ENCODE assay signal across 31 cellular contexts in genomic region chr9:37792122-37792521, GRCh38. TPM values are rescaled to one million over a fixed set of nuclear protein-coding genes. Genes with fewer than 3 reads are reported as not detected.
DNase-seq lines count a peak whose midpoint lies in the region; ATAC-seq and TF ChIP-seq lines count a peak whose summit lies in the region.
"Had no signal": no experiment of that assay in that cellular context is flagged by ENCODE, and none has a peak within 500 bp of the region (broad histone marks: within the 10 kb centered on the region; RNA-seq: fewer than 3 reads in every experiment).

No MANE protein-coding gene starts in this region.

- TF ChIP-seq RAD21 in SK-N-SH (IDR thresholded peaks at IDR 0.05; ENCODE audit: low read length) = no peak

- POLR2A ChIA-PET in SK-N-SH (lab: Yijun Ruan, JAX) = interaction anchor here (1.0 kb wide), 1 partner anchor 9 kb away, joined by 4 read pairs; the partner anchor contains the start of gene DCAF10

- H3K9ac ChIP-seq in SK-N-MC (ENCODE audit: insufficient read length) = peak overlapping the region; percentile 30
- H3K9ac ChIP-seq in SK-N-SH = no peak overlapping the region
- H3K9ac ChIP-seq: BLaER1; BLaER1 treated with 17β-estradiol and CSF1 and Interleukin-3, amounts not matched to agents 10 nM and 100 nM had no signal

- no peak overlapping the region for H3K4me2 ChIP-seq in SK-N-SH
- H3K4me2 ChIP-seq in hepatocyte = no peak overlapping the region
- H3K4me2 ChIP-seq: A549; BLaER1; BLaER1 treated with 17β-estradiol and CSF1 and Interleukin-3, amounts not matched to agents 10 nM and 100 nM had no signal

- no peak for TF ChIP-seq EP300 in SK-N-SH (IDR thresholded peaks at IDR 0.05; ENCODE audit: borderline replicate concordance in 1 of 2, low read depth in 1 of 2, low read length in 1 of 2)

- WGBS in SK-N-SH (ENCODE audit: low lambda C conversion rate) = 39% methylated on average over 5 of the region's 5 CpGs
- 70% methylated on average over 5 of the region's 5 CpGs for WGBS in hepatocyte (ENCODE audit: low lambda C conversion rate, missing lambda C conversion rate)

- H3K4me1 ChIP-seq in SK-N-SH (ENCODE audit: control insufficient read depth in 1 of 2, insufficient read depth in 2 of 2, low read depth in 1 of 2, low read length in 1 of 2) (peaks cover 0 to 2% of the 10 kb centered on the region in 2 experiments; a peak in 1 of 4 replicates), hepatocyte (ENCODE audit: insufficient read depth) (no peaks in the 10 kb centered on the region), foreskin keratinocyte (no peaks in the 10 kb centered on the region)
- H3K4me1 ChIP-seq: A549, BE2C, BLaER1, Caco-2 had no signal

- no peaks in the 10 kb centered on the region for H3F3A ChIP-seq in SK-N-SH (replicated peaks; ENCODE audit: insufficient read depth)

- H3K27ac ChIP-seq in SK-N-MC (no peak overlapping the region), SK-N-SH (ENCODE audit: low read depth in 2 of 2, low read length in 1 of 2) (peak overlapping the region in 1 of 2 experiments; percentile 19; a peak in 1 of 4 replicates), hepatocyte (no peak overlapping the region), foreskin keratinocyte (no peak overlapping the region)
- H3K27ac ChIP-seq: 22Rv1; A549; BLaER1; BLaER1 treated with 17β-estradiol and CSF1 and Interleukin-3, amounts not matched to agents 10 nM and 100 nM; C4-2B had no signal

- CTCF ChIA-PET in SK-N-SH (lab: Yijun Ruan, JAX) = no interaction called here

- H2AFZ ChIP-seq in SK-N-SH (ENCODE audit: low read depth) = no peak overlapping the region
- no peak overlapping the region for H2AFZ ChIP-seq in hepatocyte

- no peaks in the 10 kb centered on the region for H3K27me3 ChIP-seq in SK-N-SH (ENCODE audit: insufficient read depth)
- no peaks in the 10 kb centered on the region for H3K27me3 ChIP-seq in hepatocyte
- H3K27me3 ChIP-seq in foreskin keratinocyte = no peaks in the 10 kb centered on the region
- H3K27me3 ChIP-seq: BE2C; BLaER1; BLaER1 treated with 17β-estradiol and CSF1 and Interleukin-3, amounts not matched to agents 10 nM and 100 nM had no signal

- H3K9me2 ChIP-seq in SK-N-SH = no peaks in the 10 kb centered on the region
- no peaks in the 10 kb centered on the region for H3K9me2 ChIP-seq in hepatocyte (replicated peaks; ENCODE audit: insufficient read depth)

- TF ChIP-seq CTCF in SK-N-SH (IDR thresholded peaks at IDR 0.05) (no peak), hepatocyte (IDR thresholded peaks at IDR 0.05; ENCODE audit: poor library complexity) (no peak), foreskin keratinocyte (conservative IDR thresholded peaks at IDR 0.05) (no peak)

- H3K4me3 ChIP-seq in SK-N-MC (no peak overlapping the region), SK-N-SH (ENCODE audit: low read depth in 2 of 2, low read length in 1 of 2) (no peak overlapping the region), hepatocyte (no peak overlapping the region)
- H3K4me3 ChIP-seq: A549; BLaER1; BLaER1 treated with 17β-estradiol and CSF1 and Interleukin-3, amounts not matched to agents 10 nM and 100 nM had no signal

- DNase-seq in SK-N-MC (ENCODE audit: low read depth, low spot score) (no peak), SK-N-SH (peak; percentile 45), HuH-7 (ENCODE audit: low spot score) (no peak), hepatocyte (ENCODE audit: low spot score) (no peak), foreskin keratinocyte (no peak)
- DNase-seq: 8988T; ACHN; AML-193; BE2C; C1 segment of cervical spinal cord; Caco-2; Calu3; CD4-positive, alpha-beta memory T cell; CD4-positive, alpha-beta T cell; CD4-positive, CD25-positive, alpha-beta regulatory T cell; CD8-positive, alpha-beta memory T cell; CD8-positive, alpha-beta T cell; COR-L47; DMS 273 treated with DMSO at 0.1 percent for 48 hours; DMS153; DMS53; DMS79; DMS79 treated with DMSO at 0.1 percent for 48 hours; DND-41; EL had no signal

- ATAC-seq in SK-N-SH treated with all-trans-retinoic acid at 6 μM for 48 hours (no peak), foreskin keratinocyte (no peak)
- ATAC-seq: A549; CD8-positive, alpha-beta T cell had no signal

- no peaks in the 10 kb centered on the region for H3K79me2 ChIP-seq in SK-N-SH (ENCODE audit: insufficient read depth)
- H3K79me2 ChIP-seq in hepatocyte = no peaks in the 10 kb centered on the region

- H3K36me3 ChIP-seq in SK-N-MC (ENCODE audit: insufficient read depth, low read length) (no peaks in the 10 kb centered on the region), SK-N-SH (replicated peaks in 1 of 2; ENCODE audit: control insufficient read depth in 1 of 2, insufficient read depth in 2 of 2, low read length in 1 of 2) (no peaks in the 10 kb centered on the region), hepatocyte (replicated peaks; ENCODE audit: insufficient read depth, low read depth) (no peaks in the 10 kb centered on the region)
- H3K36me3 ChIP-seq: BE2C had no signal

- H4K20me1 ChIP-seq in SK-N-SH (ENCODE audit: insufficient read depth) (no peaks in the 10 kb centered on the region), hepatocyte (ENCODE audit: insufficient read depth, poor library complexity, severe bottlenecking) (no peaks in the 10 kb centered on the region)
- H4K20me1 ChIP-seq: BLaER1; BLaER1 treated with 17β-estradiol and CSF1 and Interleukin-3, amounts not matched to agents 10 nM and 100 nM had no signal

- H3K9me3 ChIP-seq in SK-N-MC (ENCODE audit: low read depth, low read length) (no peaks in the 10 kb centered on the region), SK-N-SH (no peaks in the 10 kb centered on the region), hepatocyte (ENCODE audit: low read depth) (no peaks in the 10 kb centered on the region)
- H3K9me3 ChIP-seq: A549; BE2C; BLaER1; BLaER1 treated with 17β-estradiol and CSF1 and Interleukin-3, amounts not matched to agents 10 nM and 100 nM; Caco-2 had no signal

TF ChIP-seq in SK-N-SH, 30 proteins besides CTCF, POLR2A, EP300 and RAD21 (continues in another document):
- no peak for TF ChIP-seq FOXM1 (IDR thresholded peaks at IDR 0.05; ENCODE audit: low read depth)

TF ChIP-seq in SK-N-SH treated with all-trans-retinoic acid at 6 μM for 48 hours, 23 proteins besides CTCF, POLR2A, EP300 and RAD21:
- peak; percentile 63; the same call in 1 of the 2 replicates for TF ChIP-seq TCF4 (CRISPR knock-in tag; IDR thresholded peaks at IDR 0.05; ENCODE audit: borderline replicate concordance)
- no peak for TF ChIP-seq OSR1 (CRISPR knock-in tag; IDR thresholded peaks at IDR 0.05)

RNA-seq across cellular contexts. Expression of gene EXOSC3, which starts 7.3 kb away (rescaled TPM):
- polyA plus RNA-seq in SK-N-SH (2012; rRNA removed) = 44.0 and 53.6 TPM in 2 replicates
- 45.6 and 53.8 TPM in 2 replicates for polyA plus RNA-seq in SK-N-SH (2012; cell fraction: cytosol; rRNA removed)
- 41.5 and 70.7 TPM in 2 replicates for polyA plus RNA-seq in SK-N-SH (2012; cell fraction: nucleus; rRNA removed)
- 25.4 and 28.5 TPM in 2 replicates for total RNA-seq in hepatocyte
- 43.1 and 48.1 TPM in 2 replicates for polyA plus RNA-seq in hepatocyte
- 40.6 and 51.1 TPM in 2 replicates for total RNA-seq in foreskin keratinocyte
- polyA plus RNA-seq in foreskin keratinocyte = 62.7 and 83.3 TPM in 2 replicates

RNA-seq across cellular contexts. Expression of gene DCAF10, which starts 8.5 kb away (rescaled TPM):
- polyA plus RNA-seq in SK-N-SH (2012; rRNA removed) = 11.8 and 19.2 TPM in 2 replicates
- polyA plus RNA-seq in SK-N-SH (2012; cell fraction: cytosol; rRNA removed) = 12.4 and 15.2 TPM in 2 replicates
- 18.0 and 21.8 TPM in 2 replicates for polyA plus RNA-seq in SK-N-SH (2012; cell fraction: nucleus; rRNA removed)
- total RNA-seq in hepatocyte = 23.9 and 38.7 TPM in 2 replicates
- 24.4 and 29.2 TPM in 2 replicates for polyA plus RNA-seq in hepatocyte
- total RNA-seq in foreskin keratinocyte = 19.3 and 23.2 TPM in 2 replicates
- 9.5 and 9.7 TPM in 2 replicates for polyA plus RNA-seq in foreskin keratinocyte

RNA-seq across cellular contexts. Expression of gene TRMT10B, which starts 38.5 kb away (rescaled TPM):
- polyA plus RNA-seq in SK-N-SH (2012; rRNA removed) (7.3 and 8.4 TPM in 2 replicates), hepatocyte (4.1 and 4.8 TPM in 2 replicates), foreskin keratinocyte (3.6 and 4.5 TPM in 2 replicates)
- 9.7 and 11.5 TPM in 2 replicates for polyA plus RNA-seq in SK-N-SH (2012; cell fraction: cytosol; rRNA removed)
- polyA plus RNA-seq in SK-N-SH (2012; cell fraction: nucleus; rRNA removed) = 7.7 and 12.5 TPM in 2 replicates
- total RNA-seq in hepatocyte (3.0 and 5.2 TPM in 2 replicates), foreskin keratinocyte (3.8 and 4.3 TPM in 2 replicates)
